ENCODE assay signal across 24 cellular contexts in genomic region chr6:79506251-79506650, GRCh38. TPM values are rescaled to one million over a fixed set of nuclear protein-coding genes. Genes with fewer than 3 reads are reported as not detected.
"Had no signal": no experiment of that assay in that cellular context is flagged by ENCODE, and none has a peak within 500 bp of the region (broad histone marks: within the 10 kb centered on the region; RNA-seq: fewer than 3 reads in every experiment).

No MANE protein-coding gene starts in this region.

- H3K4me3 Mint-ChIP-seq: dendritic cell treated with granulocyte-macrophage colony-stimulating factor and Interleukin-4, amounts not matched to agents 40 ng/mL and 50 ng/mL, for 4 days; immature natural killer cell; memory B cell; neural crest cell; T-helper 1 cell treated with Interleukin-12 subunit alpha and Interleukin-12 subunit beta and Interleukin-4 antibody, amounts not matched to agents 30 μg/mL and 1 μg/mL, for 36 hours had no signal

- H3K36me3 Mint-ChIP-seq: immature natural killer cell, memory B cell had no signal

- H3K27me3 Mint-ChIP-seq: dendritic cell treated with granulocyte-macrophage colony-stimulating factor and Interleukin-4, amounts not matched to agents 40 ng/mL and 50 ng/mL, for 4 days; memory B cell; progenitor cell of endocrine pancreas had no signal

- H3K4me1 ChIP-seq: gastrocnemius medialis, right atrium auricular region, suprapubic skin, transverse colon, uterus had no signal

- ATAC-seq: gastrocnemius medialis; left ventricle myocardium superior; stimulated activated naive CD8-positive, alpha-beta T cell treated with anti-CD3 and anti-CD28 coated beads, Interleukin-15, Interleukin-2, amounts not matched to agents 100 U/mL and 50 U/mL, for 24 hours had no signal

- H3K27ac ChIP-seq: gastrocnemius medialis, right atrium auricular region, suprapubic skin, transverse colon, uterus, VCaP had no signal

- H3K36me3 ChIP-seq: gastrocnemius medialis, right atrium auricular region, suprapubic skin, transverse colon, uterus had no signal

- H3K27ac Mint-ChIP-seq: dendritic cell treated with granulocyte-macrophage colony-stimulating factor and Interleukin-4, amounts not matched to agents 40 ng/mL and 50 ng/mL, for 4 days; immature natural killer cell; memory B cell; progenitor cell of endocrine pancreas; T-helper 1 cell treated with Interleukin-12 subunit alpha and Interleukin-12 subunit beta and Interleukin-4 antibody, amounts not matched to agents 30 μg/mL and 1 μg/mL, for 36 hours had no signal

- H3K9me3 ChIP-seq: gastrocnemius medialis, right atrium auricular region, suprapubic skin, transverse colon, uterus had no signal

- DNase-seq: activated CD4-positive, alpha-beta T cell treated with anti-CD3 and anti-CD28 coated beads, Interleukin-2, amount 50 U/mL, for 1 hour; activated CD4-positive, CD25-positive, alpha-beta regulatory T cell treated with anti-CD3 and anti-CD28 coated beads, Interleukin-2, amount 50 U/mL, for 72 hours; activated CD8-positive, alpha-beta memory T cell treated with anti-CD3 and anti-CD28 coated beads, Interleukin-2, amount 50 U/mL, for 4 hours; activated effector memory CD4-positive, alpha-beta T cell treated with Interleukin-2 at 50 U/mL for 16 hours; activated naive CD4-positive, alpha-beta T cell treated with anti-CD3 and anti-CD28 coated beads, Interleukin-2, amount 50 U/mL, for 16 hours; activated T-cell treated with anti-CD3 and anti-CD28 coated beads, Interleukin-2, amount 50 U/mL, for 48 hours; aorta; effector CD8-positive, alpha-beta T cell; gastrocnemius medialis; immature natural killer cell; kidney glomerular epithelial cell; left ventricle myocardium superior; stimulated activated CD4-positive, alpha-beta T cell treated with anti-CD3 and anti-CD28 coated beads, Interleukin-2, amount 100 ng/mL, for 24 hours; stimulated activated naive CD8-positive, alpha-beta T cell treated with anti-CD3 and anti-CD28 coated beads, Interleukin-15, Interleukin-2, amounts not matched to agents 100 U/mL and 50 U/mL, for 24 hours; transverse colon; uterus had no signal

- H3K27me3 ChIP-seq: gastrocnemius medialis, right atrium auricular region, suprapubic skin, transverse colon, uterus had no signal

- H3K9me3 Mint-ChIP-seq: dendritic cell treated with granulocyte-macrophage colony-stimulating factor and Interleukin-4, amounts not matched to agents 40 ng/mL and 50 ng/mL, for 4 days; neural crest cell; T-helper 1 cell treated with Interleukin-12 subunit alpha and Interleukin-12 subunit beta and Interleukin-4 antibody, amounts not matched to agents 30 μg/mL and 1 μg/mL, for 36 hours had no signal

- H3K4me3 ChIP-seq: gastrocnemius medialis, right atrium auricular region, suprapubic skin, transverse colon, uterus had no signal

- H3K4me1 Mint-ChIP-seq: immature natural killer cell, memory B cell, neural crest cell had no signal

RNA-seq across cellular contexts. Expression of gene LCA5, which starts 31.0 kb away (rescaled TPM):
- polyA plus RNA-seq: immature natural killer cell had no signal
